1 cellular context compared by ENCODE assay signal in the genomic region with DNA sequence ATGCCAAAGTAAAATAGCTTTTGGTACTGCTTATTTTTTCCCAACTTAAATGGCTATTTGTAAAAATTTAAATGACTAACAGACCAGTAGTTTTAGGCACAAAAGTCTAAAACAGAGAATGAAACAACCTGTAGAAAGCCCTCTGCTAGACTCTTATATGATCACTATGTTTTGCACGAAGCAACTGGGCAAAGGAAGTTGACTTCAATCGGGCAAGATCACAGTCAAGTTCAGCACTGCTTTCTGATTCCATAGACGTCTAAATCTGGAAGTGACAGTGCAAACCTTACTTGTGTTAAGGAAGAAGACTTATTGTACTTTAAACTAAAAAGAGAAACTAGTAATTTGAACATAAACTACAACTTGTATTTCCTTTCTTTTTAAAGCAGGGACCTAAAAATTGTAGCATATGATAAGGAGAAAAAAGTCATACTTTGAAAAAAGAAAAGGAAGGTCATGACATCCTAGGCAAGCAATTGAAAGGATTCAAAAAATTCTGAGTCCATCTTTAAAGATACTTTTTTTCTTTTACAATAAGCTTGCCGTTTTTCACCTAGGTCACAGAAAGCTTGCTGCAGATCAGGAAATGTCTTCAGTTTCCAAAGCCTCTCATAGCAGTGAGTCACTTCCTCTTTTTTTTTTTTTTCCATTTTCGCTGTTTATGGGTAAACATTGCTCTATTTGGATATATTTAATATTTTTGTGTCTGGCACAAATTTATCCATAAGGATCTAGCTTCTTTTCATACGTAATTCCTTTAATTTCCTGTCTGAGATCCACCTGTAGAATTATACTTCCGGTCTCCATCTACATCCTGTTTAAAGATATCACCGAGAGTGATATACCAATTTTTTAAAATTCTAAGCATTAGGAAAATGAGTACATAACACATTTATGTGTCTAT.
TF ChIP-seq lines count a peak whose summit lies in the region.

No MANE protein-coding gene starts in this region.

TF ChIP-seq in GM12878, 131 proteins besides CTCF, POLR2A, EP300 and RAD21 (continued from another document):
- TF ChIP-seq ZBTB40 (IDR thresholded peaks at IDR 0.05; ENCODE audit: borderline replicate concordance) (peak; percentile 56), SUZ12 (IDR thresholded peaks at IDR 0.05; ENCODE audit: unreplicated experiment) (no peak), NBN (IDR thresholded peaks at IDR 0.05) (peak; percentile 55; the same call in 1 of the 2 replicates), BCL3 (IDR thresholded peaks at IDR 0.05; ENCODE audit: borderline replicate concordance, insufficient read depth, low read depth, low read length, poor library complexity, severe bottlenecking) (no peak), MTA3 (IDR thresholded peaks at IDR 0.05; ENCODE audit: borderline replicate concordance, low read length) (no peak; the same call in 1 of the 2 replicates), ATF7 (IDR thresholded peaks at IDR 0.05; ENCODE audit: low read depth) (peak; percentile 79), ELK1 (IDR thresholded peaks at IDR 0.05; ENCODE audit: low read depth, low read length) (no peak), NFXL1 (IDR thresholded peaks at IDR 0.05; ENCODE audit: borderline replicate concordance) (no peak), FOXM1 (IDR thresholded peaks at IDR 0.05; ENCODE audit: low read depth, low read length) (0 out of 2 replicates have a peak, but pooled peaks have one; percentile 16), CBX3 (IDR thresholded peaks at IDR 0.05; ENCODE audit: borderline replicate concordance, low read depth) (no peak), SPI1 (IDR thresholded peaks at IDR 0.05; ENCODE audit: borderline replicate concordance, insufficient read depth, low read depth, low read length) (peak; percentile 99), PML (IDR thresholded peaks at IDR 0.05; ENCODE audit: low read length) (peak; percentile 65), NR2C1 (IDR thresholded peaks at IDR 0.05) (no peak), CREM (IDR thresholded peaks at IDR 0.05; ENCODE audit: low read depth) (0 out of 2 replicates have a peak, but pooled peaks have one; percentile 26), DPF2 (IDR thresholded peaks at IDR 0.05) (no peak; the same call in 1 of the 2 replicates), POU2F2 (IDR thresholded peaks at IDR 0.05; ENCODE audit: borderline replicate concordance, low read depth, low read length) (no peak), GATAD2B (conservative IDR thresholded peaks at IDR 0.05; ENCODE audit: low read depth) (no peak), GABPA (IDR thresholded peaks at IDR 0.05; ENCODE audit: low read depth) (peak; percentile 64), MEF2A (IDR thresholded peaks at IDR 0.05; ENCODE audit: insufficient read depth, low read depth, low read length) (0 out of 2 replicates have a peak, but pooled peaks have one; percentile 25), MTA2 (IDR thresholded peaks at IDR 0.05; ENCODE audit: low read depth) (peak; percentile 21; the same call in 1 of the 2 replicates), ZNF384 (IDR thresholded peaks at IDR 0.05; ENCODE audit: borderline replicate concordance, low read depth, low read length) (peak; percentile 96), BCL11A (IDR thresholded peaks at IDR 0.05; ENCODE audit: low read depth, low read length) (peak; percentile 37; the same call in 1 of the 2 replicates), IKZF1 (conservative IDR thresholded peaks at IDR 0.05) (0 out of 2 replicates have a peak, but pooled peaks have one; percentile 25), RELB (IDR thresholded peaks at IDR 0.05; ENCODE audit: low read depth) (peak; percentile 61; the same call in 1 of the 2 replicates), RUNX3 (IDR thresholded peaks at IDR 0.05; ENCODE audit: low read length) (peak; percentile 25; the same call in 1 of the 2 replicates), ATF2 (IDR thresholded peaks at IDR 0.05; ENCODE audit: low read length) (peak; percentile 70), JUNB (IDR thresholded peaks at IDR 0.05) (peak; percentile 61; the same call in 1 of the 2 replicates), ESRRA (IDR thresholded peaks at IDR 0.05; ENCODE audit: low read length) (no peak), ZBED1 (IDR thresholded peaks at IDR 0.05; ENCODE audit: borderline replicate concordance) (0 out of 2 replicates have a peak, but pooled peaks have one; percentile 34), NFIC (IDR thresholded peaks at IDR 0.05; ENCODE audit: low read depth, low read length) (peak; percentile 80), POLR2AphosphoS2 (IDR thresholded peaks at IDR 0.05; ENCODE audit: low read depth, low read length) (no peak), YY1 (IDR thresholded peaks at IDR 0.05; ENCODE audit: low read depth, low read length) (no peak), EED (IDR thresholded peaks at IDR 0.05; ENCODE audit: low read depth) (0 out of 2 replicates have a peak, but pooled peaks have one; percentile 25), IKZF2 (IDR thresholded peaks at IDR 0.05) (peak; percentile 66 to 69), SMARCA5 (IDR thresholded peaks at IDR 0.05) (no peak)
- TF ChIP-seq, protein P1, sequence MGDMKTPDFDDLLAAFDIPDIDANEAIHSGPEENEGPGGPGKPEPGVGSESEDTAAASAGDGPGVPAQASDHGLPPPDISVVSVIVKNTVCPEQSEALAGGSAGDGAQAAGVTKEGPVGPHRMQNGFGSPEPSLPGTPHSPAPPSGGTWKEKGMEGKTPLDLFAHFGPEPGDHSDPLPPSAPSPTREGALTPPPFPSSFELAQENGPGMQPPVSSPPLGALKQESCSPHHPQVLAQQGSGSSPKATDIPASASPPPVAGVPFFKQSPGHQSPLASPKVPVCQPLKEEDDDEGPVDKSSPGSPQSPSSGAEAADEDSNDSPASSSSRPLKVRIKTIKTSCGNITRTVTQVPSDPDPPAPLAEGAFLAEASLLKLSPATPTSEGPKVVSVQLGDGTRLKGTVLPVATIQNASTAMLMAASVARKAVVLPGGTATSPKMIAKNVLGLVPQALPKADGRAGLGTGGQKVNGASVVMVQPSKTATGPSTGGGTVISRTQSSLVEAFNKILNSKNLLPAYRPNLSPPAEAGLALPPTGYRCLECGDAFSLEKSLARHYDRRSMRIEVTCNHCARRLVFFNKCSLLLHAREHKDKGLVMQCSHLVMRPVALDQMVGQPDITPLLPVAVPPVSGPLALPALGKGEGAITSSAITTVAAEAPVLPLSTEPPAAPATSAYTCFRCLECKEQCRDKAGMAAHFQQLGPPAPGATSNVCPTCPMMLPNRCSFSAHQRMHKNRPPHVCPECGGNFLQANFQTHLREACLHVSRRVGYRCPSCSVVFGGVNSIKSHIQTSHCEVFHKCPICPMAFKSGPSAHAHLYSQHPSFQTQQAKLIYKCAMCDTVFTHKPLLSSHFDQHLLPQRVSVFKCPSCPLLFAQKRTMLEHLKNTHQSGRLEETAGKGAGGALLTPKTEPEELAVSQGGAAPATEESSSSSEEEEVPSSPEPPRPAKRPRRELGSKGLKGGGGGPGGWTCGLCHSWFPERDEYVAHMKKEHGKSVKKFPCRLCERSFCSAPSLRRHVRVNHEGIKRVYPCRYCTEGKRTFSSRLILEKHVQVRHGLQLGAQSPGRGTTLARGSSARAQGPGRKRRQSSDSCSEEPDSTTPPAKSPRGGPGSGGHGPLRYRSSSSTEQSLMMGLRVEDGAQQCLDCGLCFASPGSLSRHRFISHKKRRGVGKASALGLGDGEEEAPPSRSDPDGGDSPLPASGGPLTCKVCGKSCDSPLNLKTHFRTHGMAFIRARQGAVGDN (IDR thresholded peaks at IDR 0.05): 0 out of 2 replicates have a peak, but pooled peaks have one; percentile 12
- TF ChIP-seq, protein P2, sequence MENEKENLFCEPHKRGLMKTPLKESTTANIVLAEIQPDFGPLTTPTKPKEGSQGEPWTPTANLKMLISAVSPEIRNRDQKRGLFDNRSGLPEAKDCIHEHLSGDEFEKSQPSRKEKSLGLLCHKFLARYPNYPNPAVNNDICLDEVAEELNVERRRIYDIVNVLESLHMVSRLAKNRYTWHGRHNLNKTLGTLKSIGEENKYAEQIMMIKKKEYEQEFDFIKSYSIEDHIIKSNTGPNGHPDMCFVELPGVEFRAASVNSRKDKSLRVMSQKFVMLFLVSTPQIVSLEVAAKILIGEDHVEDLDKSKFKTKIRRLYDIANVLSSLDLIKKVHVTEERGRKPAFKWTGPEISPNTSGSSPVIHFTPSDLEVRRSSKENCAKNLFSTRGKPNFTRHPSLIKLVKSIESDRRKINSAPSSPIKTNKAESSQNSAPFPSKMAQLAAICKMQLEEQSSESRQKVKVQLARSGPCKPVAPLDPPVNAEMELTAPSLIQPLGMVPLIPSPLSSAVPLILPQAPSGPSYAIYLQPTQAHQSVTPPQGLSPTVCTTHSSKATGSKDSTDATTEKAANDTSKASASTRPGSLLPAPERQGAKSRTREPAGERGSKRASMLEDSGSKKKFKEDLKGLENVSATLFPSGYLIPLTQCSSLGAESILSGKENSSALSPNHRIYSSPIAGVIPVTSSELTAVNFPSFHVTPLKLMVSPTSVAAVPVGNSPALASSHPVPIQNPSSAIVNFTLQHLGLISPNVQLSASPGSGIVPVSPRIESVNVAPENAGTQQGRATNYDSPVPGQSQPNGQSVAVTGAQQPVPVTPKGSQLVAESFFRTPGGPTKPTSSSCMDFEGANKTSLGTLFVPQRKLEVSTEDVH (IDR thresholded peaks at IDR 0.05; ENCODE audit: low read depth, partially characterized antibody): peak; percentile 19
